ENCODE assay signal across 24 cellular contexts in genomic region chr3:134647902-134648760, GRCh38. TPM values are rescaled to one million over a fixed set of nuclear protein-coding genes. Genes with fewer than 3 reads are reported as not detected.
"Had no signal": no experiment of that assay in that cellular context is flagged by ENCODE, and none has a peak within 500 bp of the region (broad histone marks: within the 10 kb centered on the region; RNA-seq: fewer than 3 reads in every experiment).

No MANE protein-coding gene starts in this region.

- H3K36me3 Mint-ChIP-seq: immature natural killer cell; naive thymus-derived CD8-positive, alpha-beta T cell; stimulated activated memory B cell treated with anti-CD40 and anti-IgM and Interleukin-4, amounts not matched to agents 10 μg/mL and 1 μg/mL and 100 μg/mL, for 72 hours had no signal

- H3K9me3 ChIP-seq: esophagus squamous epithelium, mucosa of descending colon, ovary, right lobe of liver, spleen, testis, tibial nerve, upper lobe of right lung had no signal

- H3K36me3 ChIP-seq: esophagus squamous epithelium, ovary, right lobe of liver, spleen, tibial nerve, upper lobe of right lung had no signal

- ATAC-seq: effector memory CD8-positive, alpha-beta T cell; left colon; left ventricle myocardium superior; mucosa of descending colon; naive thymus-derived CD8-positive, alpha-beta T cell; right lobe of liver; stimulated activated memory B cell treated with anti-CD40 and anti-IgM and Interleukin-4, amounts not matched to agents 10 μg/mL and 1 μg/mL and 100 μg/mL, for 72 hours; upper lobe of right lung had no signal

- H3K4me1 ChIP-seq: upper lobe of right lung had no signal

- H3K27me3 ChIP-seq: ovary, right lobe of liver, testis, upper lobe of right lung had no signal

- H3K9me3 Mint-ChIP-seq: effector memory CD8-positive, alpha-beta T cell; immature natural killer cell; naive thymus-derived CD8-positive, alpha-beta T cell; stimulated activated memory B cell treated with anti-CD40 and anti-IgM and Interleukin-4, amounts not matched to agents 10 μg/mL and 1 μg/mL and 100 μg/mL, for 72 hours; stimulated activated naive CD8-positive, alpha-beta T cell treated with anti-CD3 and anti-CD28 coated beads, Interleukin-15, Interleukin-2, amounts not matched to agents 100 ng/mL and 50 ng/mL, for 24 hours had no signal

- H3K4me1 Mint-ChIP-seq: immature natural killer cell; stimulated activated memory B cell treated with anti-CD40 and anti-IgM and Interleukin-4, amounts not matched to agents 10 μg/mL and 1 μg/mL and 100 μg/mL, for 72 hours had no signal

- H3K4me3 Mint-ChIP-seq: effector memory CD8-positive, alpha-beta T cell; immature natural killer cell; naive thymus-derived CD8-positive, alpha-beta T cell; stimulated activated memory B cell treated with anti-CD40 and anti-IgM and Interleukin-4, amounts not matched to agents 10 μg/mL and 1 μg/mL and 100 μg/mL, for 72 hours; stimulated activated naive CD8-positive, alpha-beta T cell treated with anti-CD3 and anti-CD28 coated beads, Interleukin-15, Interleukin-2, amounts not matched to agents 100 ng/mL and 50 ng/mL, for 24 hours had no signal

- H3K27ac Mint-ChIP-seq: effector memory CD8-positive, alpha-beta T cell; immature natural killer cell; naive thymus-derived CD8-positive, alpha-beta T cell; stimulated activated memory B cell treated with anti-CD40 and anti-IgM and Interleukin-4, amounts not matched to agents 10 μg/mL and 1 μg/mL and 100 μg/mL, for 72 hours; stimulated activated naive CD8-positive, alpha-beta T cell treated with anti-CD3 and anti-CD28 coated beads, Interleukin-15, Interleukin-2, amounts not matched to agents 100 ng/mL and 50 ng/mL, for 24 hours had no signal

- DNase-seq: central memory CD4-positive, alpha-beta T cell; effector memory CD8-positive, alpha-beta T cell; esophagus squamous epithelium; foreskin fibroblast; immature natural killer cell; kidney; left colon; left ventricle myocardium superior; mammary epithelial cell; mucosa of descending colon; naive thymus-derived CD8-positive, alpha-beta T cell; ovary; right lobe of liver; spleen; stimulated activated CD4-positive, alpha-beta T cell treated with anti-CD3 and anti-CD28 coated beads, Interleukin-15, amount 100 ng/mL, for 24 hours; stimulated activated CD4-positive, alpha-beta T cell treated with anti-CD3 and anti-CD28 coated beads, Interleukin-1b, Interleukin-23, amount 100 ng/mL, for 48 hours; stimulated activated CD4-positive, alpha-beta T cell treated with anti-CD3 and anti-CD28 coated beads, Interleukin-4, amount 100 ng/mL, for 24 hours; testis; upper lobe of right lung had no signal

- H3K4me3 ChIP-seq: esophagus squamous epithelium, mucosa of descending colon, ovary, right lobe of liver, spleen, testis, tibial nerve, upper lobe of right lung had no signal

- H3K27ac ChIP-seq: esophagus squamous epithelium, ovary, right lobe of liver, spleen, testis, tibial nerve, upper lobe of right lung had no signal

RNA-seq across cellular contexts. Expression of gene KY, which starts 2.7 kb away (rescaled TPM):
- total RNA-seq: epithelial cell of proximal tubule; naive thymus-derived CD8-positive, alpha-beta T cell; right lobe of liver; subcutaneous adipose tissue had no signal
- polyA plus RNA-seq: immature natural killer cell; naive thymus-derived CD8-positive, alpha-beta T cell; spleen had no signal
